Comparison of ENCODE assay signal across 8 cellular contexts in genomic region chr15:52567886-52568568, GRCh38. TPM values are rescaled to one million over a fixed set of nuclear protein-coding genes. Genes with fewer than 3 reads are reported as not detected.
A peak's percentile ranks its signal among the peaks of the same experiment; 100 is the strongest.
DNase-seq lines count a peak whose midpoint lies in the region; ATAC-seq and TF ChIP-seq lines count a peak whose summit lies in the region.

No MANE protein-coding gene starts in this region.

- POLR2A ChIA-PET in CD8-positive, alpha-beta memory T cell (lab: Charles Lee): interaction anchor here (0.6 kb wide), 1 partner anchor 163 kb away, joined by 4 read pairs; no protein-coding TSS in a partner anchor

- no peaks in the 10 kb centered on the region for H3K9me3 Mint-ChIP-seq in CD8-positive, alpha-beta memory T cell
- no peaks in the 10 kb centered on the region for H3K9me3 Mint-ChIP-seq in dendritic cell treated with granulocyte-macrophage colony-stimulating factor and Interleukin-4, amounts not matched to agents 40 ng/mL and 50 ng/mL, for 4 days

- intact Hi-C loops in dendritic cell treated with granulocyte-macrophage colony-stimulating factor and Interleukin-4, amounts not matched to agents 40 ng/mL and 50 ng/mL, for 4 days (cut with micrococcal nuclease): loop anchor here (5.0 kb wide), 1 partner anchor 41 kb away; the partner anchor contains the start of gene MYO5A

- peaks cover 0 to 21% (median 0%) of the 10 kb centered on the region in 3 donors for H3K36me3 Mint-ChIP-seq in CD8-positive, alpha-beta memory T cell
- H3K36me3 Mint-ChIP-seq in dendritic cell treated with granulocyte-macrophage colony-stimulating factor and Interleukin-4, amounts not matched to agents 40 ng/mL and 50 ng/mL, for 4 days (ENCODE audit: low read depth): peaks cover 14% of the 10 kb centered on the region

- ATAC-seq in activated CD4-positive, CD25-positive, alpha-beta regulatory T cell treated with anti-CD3 and anti-CD28 coated beads, Interleukin-2, amount 50 U/mL, for 24 hours: peak; percentile 61 to 65
- ATAC-seq in lung (ENCODE audit: insufficient read depth, low FRiP score): peak; percentile 22
- ATAC-seq in GM21786 (IDR thresholded peaks at IDR 0.05; ENCODE audit: unreplicated experiment): no peak

- no peaks in the 10 kb centered on the region for H3K27me3 ChIP-seq in CD8-positive, alpha-beta memory T cell (ENCODE audit: insufficient read depth, low read length, poor library complexity, severe bottlenecking)
- no peaks in the 10 kb centered on the region for H3K27me3 ChIP-seq in lung (ENCODE audit: control insufficient read depth, insufficient read depth)

- peaks cover 33% of the 10 kb centered on the region for H3K4me1 ChIP-seq in CD8-positive, alpha-beta memory T cell (ENCODE audit: insufficient read depth, low read length)
- peaks cover 0 to 20% of the 10 kb centered on the region in 2 donors for H3K4me1 ChIP-seq in lung (ENCODE audit: control insufficient read depth in 2 of 2, insufficient read depth in 2 of 2, low read length in 2 of 2)

- peak overlapping the region; percentile 90 to 100 (median 95) for H3K4me3 Mint-ChIP-seq in CD8-positive, alpha-beta memory T cell
- H3K4me3 Mint-ChIP-seq in dendritic cell treated with granulocyte-macrophage colony-stimulating factor and Interleukin-4, amounts not matched to agents 40 ng/mL and 50 ng/mL, for 4 days: peak overlapping the region; percentile 90

- H3K36me3 ChIP-seq in CD8-positive, alpha-beta memory T cell (ENCODE audit: insufficient read depth, low read length): no peaks in the 10 kb centered on the region
- H3K36me3 ChIP-seq in lung (ENCODE audit: control insufficient read depth in 2 of 2, insufficient read depth in 2 of 2, low read length in 2 of 2): no peaks in the 10 kb centered on the region

- H3K27ac Mint-ChIP-seq in CD8-positive, alpha-beta memory T cell: peak overlapping the region; percentile 96 to 100 (median 99)
- H3K27ac Mint-ChIP-seq in dendritic cell treated with granulocyte-macrophage colony-stimulating factor and Interleukin-4, amounts not matched to agents 40 ng/mL and 50 ng/mL, for 4 days: peak overlapping the region; percentile 98

- peak overlapping the region; percentile 83 for H3K4me3 ChIP-seq in CD8-positive, alpha-beta memory T cell (ENCODE audit: low read length)
- peak overlapping the region; percentile 95 for H3K4me3 ChIP-seq in lung

- peak overlapping the region; percentile 92 for H3K27ac ChIP-seq in CD8-positive, alpha-beta memory T cell (ENCODE audit: low read depth, low read length)
- H3K27ac ChIP-seq in lung (ENCODE audit: low read depth in 1 of 2, low read length in 1 of 2): peak overlapping the region; percentile 95 to 97

- H3K4me1 Mint-ChIP-seq in CD8-positive, alpha-beta memory T cell: peaks cover 41 to 53% (median 50%) of the 10 kb centered on the region in 3 donors
- H3K4me1 Mint-ChIP-seq in dendritic cell treated with granulocyte-macrophage colony-stimulating factor and Interleukin-4, amounts not matched to agents 40 ng/mL and 50 ng/mL, for 4 days (ENCODE audit: low read depth): peaks cover 14% of the 10 kb centered on the region

- DNase-seq in CD8-positive, alpha-beta memory T cell: peak in 3 of 5 donors; percentile 10 to 67 (median 33)
- DNase-seq in HuH-7.5 (ENCODE audit: low spot score): peak; percentile 28
- peak; percentile 41 for DNase-seq in lung (ENCODE audit: low spot score)
- DNase-seq in stimulated activated CD8-positive, alpha-beta memory T cell treated with anti-CD3 and anti-CD28 coated beads, Interleukin-15, amount 100 ng/mL, for 4 hours (ENCODE audit: low read depth in 2 of 2): peak; percentile 6 to 23
- no peak for DNase-seq in dedifferentiated amniotic fluid mesenchymal stem cell (ENCODE audit: extremely low spot score)

- H3K9me3 ChIP-seq in CD8-positive, alpha-beta memory T cell (ENCODE audit: low read length): no peaks in the 10 kb centered on the region
- no peaks in the 10 kb centered on the region for H3K9me3 ChIP-seq in lung (ENCODE audit: control insufficient read depth in 2 of 2, insufficient read depth in 1 of 2, low read length in 1 of 2)

- 3 to 6% methylated on average over 21 of the region's 21 CpGs for WGBS in lung, 2 donors

- CTCF ChIA-PET in CD8-positive, alpha-beta memory T cell (lab: Charles Lee): interaction anchor here (1.0 kb wide), 1 partner anchor 33 kb away, joined by 4 read pairs; no protein-coding TSS in a partner anchor

- no peak for TF ChIP-seq CTCF in lung (IDR thresholded peaks at IDR 0.05; ENCODE audit: control extremely low read depth, extremely low read depth)

- peaks cover 0 to 3% of the 10 kb centered on the region in 2 donors for H3K27me3 Mint-ChIP-seq in CD8-positive, alpha-beta memory T cell
- no peaks in the 10 kb centered on the region for H3K27me3 Mint-ChIP-seq in dendritic cell treated with granulocyte-macrophage colony-stimulating factor and Interleukin-4, amounts not matched to agents 40 ng/mL and 50 ng/mL, for 4 days

RNA-seq across cellular contexts. Expression of gene ARPP19, which starts 0.8 kb away (rescaled TPM):
- total RNA-seq in CD8-positive, alpha-beta memory T cell: 100 to 1,000 TPM; 226 to 270 TPM
- polyA plus RNA-seq in CD8-positive, alpha-beta memory T cell: 55.3 TPM
- total RNA-seq in lung: 100 to 1,000 TPM in 1 of 2 donors, 10 to 100 TPM in 1; 95.8 to 139 TPM
- polyA plus RNA-seq in lung: 10 to 100 TPM; 35.0 to 41.8 TPM

RNA-seq across cellular contexts. Expression of gene MYO5A, which starts 39.3 kb away (rescaled TPM):
- 10 to 100 TPM; 31.0 to 37.3 TPM for total RNA-seq in CD8-positive, alpha-beta memory T cell
- polyA plus RNA-seq in CD8-positive, alpha-beta memory T cell: 15.8 TPM
- total RNA-seq in lung: 10 to 100 TPM; 15.1 to 30.5 TPM
- 10 to 100 TPM in 1 of 2 donors, 1 to 10 TPM in 1; 4.5 to 11.5 TPM for polyA plus RNA-seq in lung
